Comparison of ENCODE assay signal across 1 cellular context in genomic region chr16:67185003-67185865, GRCh38.
TF ChIP-seq lines count a peak whose summit lies in the region.

No MANE protein-coding gene starts in this region.

TF ChIP-seq in K562, 482 proteins besides CTCF, POLR2A, EP300 and RAD21 (continued from another document and continues in another):
- TF ChIP-seq, protein P1, sequence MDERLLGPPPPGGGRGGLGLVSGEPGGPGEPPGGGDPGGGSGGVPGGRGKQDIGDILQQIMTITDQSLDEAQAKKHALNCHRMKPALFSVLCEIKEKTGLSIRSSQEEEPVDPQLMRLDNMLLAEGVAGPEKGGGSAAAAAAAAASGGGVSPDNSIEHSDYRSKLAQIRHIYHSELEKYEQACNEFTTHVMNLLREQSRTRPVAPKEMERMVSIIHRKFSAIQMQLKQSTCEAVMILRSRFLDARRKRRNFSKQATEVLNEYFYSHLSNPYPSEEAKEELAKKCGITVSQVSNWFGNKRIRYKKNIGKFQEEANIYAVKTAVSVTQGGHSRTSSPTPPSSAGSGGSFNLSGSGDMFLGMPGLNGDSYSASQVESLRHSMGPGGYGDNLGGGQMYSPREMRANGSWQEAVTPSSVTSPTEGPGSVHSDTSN (CRISPR knock-in tag; IDR thresholded peaks at IDR 0.05; ENCODE audit: low read depth) = no peak
- TF ChIP-seq, protein P1 (tag; conservative IDR thresholded peaks at IDR 0.05; ENCODE audit: low read depth) = no peak
- TF ChIP-seq NFIX (CRISPR knock-in tag; IDR thresholded peaks at IDR 0.05; ENCODE audit: low read depth) (no peak), KLF16 (IDR thresholded peaks at IDR 0.05) (no peak), ZNF384 (IDR thresholded peaks at IDR 0.05; ENCODE audit: low read depth, low read length) (peak; percentile 39; the same call in 1 of the 2 replicates), RBM17 (IDR thresholded peaks at IDR 0.05; ENCODE audit: borderline replicate concordance, low read depth, low read length) (no peak), ZNF277 (CRISPR knock-in tag; IDR thresholded peaks at IDR 0.05; ENCODE audit: borderline replicate concordance) (no peak), SRSF9 (IDR thresholded peaks at IDR 0.05; ENCODE audit: borderline replicate concordance, low read depth, low read length) (no peak), HIVEP1 (CRISPR knock-in tag; IDR thresholded peaks at IDR 0.05) (no peak), ZNF551 (CRISPR knock-in tag; IDR thresholded peaks at IDR 0.05) (no peak), ZNF830 (CRISPR knock-in tag; IDR thresholded peaks at IDR 0.05) (no peak), THAP7 (CRISPR knock-in tag; IDR thresholded peaks at IDR 0.05) (no peak), TCF7 (IDR thresholded peaks at IDR 0.05; ENCODE audit: borderline replicate concordance) (0 out of 2 replicates have a peak, but pooled peaks have one; percentile 26), ZNF561 (CRISPR knock-in tag; conservative IDR thresholded peaks at IDR 0.05) (no peak), NFIC (IDR thresholded peaks at IDR 0.05) (peak; percentile 30; the same call in 1 of the 2 replicates), SMARCA4 (IDR thresholded peaks at IDR 0.05) (peak; percentile 94), ZHX1 (conservative IDR thresholded peaks at IDR 0.05; ENCODE audit: low read length) (0 out of 2 replicates have a peak, but pooled peaks have one; percentile 38), ZNF134 (CRISPR knock-in tag; conservative IDR thresholded peaks at IDR 0.05) (no peak), ZNF184 (CRISPR knock-in tag; IDR thresholded peaks at IDR 0.05) (no peak), IFI16 (CRISPR knock-in tag; IDR thresholded peaks at IDR 0.05) (no peak), MNT (conservative IDR thresholded peaks at IDR 0.05) (peak; percentile 82 to 94), KLF1 (tag; IDR thresholded peaks at IDR 0.05) (no peak), ATF7 (IDR thresholded peaks at IDR 0.05) (peak; percentile 40; the same call in 1 of the 2 replicates), NR1H2 (CRISPR knock-in tag; IDR thresholded peaks at IDR 0.05) (no peak), TRIM28 (IDR thresholded peaks at IDR 0.05) (no peak), E2F6 (IDR thresholded peaks at IDR 0.05; ENCODE audit: borderline replicate concordance in 1 of 2, extremely low read depth in 1 of 2, insufficient read depth in 1 of 2, insufficient read length in 1 of 2, low read depth in 1 of 2, low read length in 1 of 2, poor library complexity in 1 of 2, severe bottlenecking in 1 of 2) (peak; percentile 16 to 18), ZNF282 (CRISPR knock-in tag; IDR thresholded peaks at IDR 0.05) (peak; percentile 74)
- TF ChIP-seq, protein P2, sequence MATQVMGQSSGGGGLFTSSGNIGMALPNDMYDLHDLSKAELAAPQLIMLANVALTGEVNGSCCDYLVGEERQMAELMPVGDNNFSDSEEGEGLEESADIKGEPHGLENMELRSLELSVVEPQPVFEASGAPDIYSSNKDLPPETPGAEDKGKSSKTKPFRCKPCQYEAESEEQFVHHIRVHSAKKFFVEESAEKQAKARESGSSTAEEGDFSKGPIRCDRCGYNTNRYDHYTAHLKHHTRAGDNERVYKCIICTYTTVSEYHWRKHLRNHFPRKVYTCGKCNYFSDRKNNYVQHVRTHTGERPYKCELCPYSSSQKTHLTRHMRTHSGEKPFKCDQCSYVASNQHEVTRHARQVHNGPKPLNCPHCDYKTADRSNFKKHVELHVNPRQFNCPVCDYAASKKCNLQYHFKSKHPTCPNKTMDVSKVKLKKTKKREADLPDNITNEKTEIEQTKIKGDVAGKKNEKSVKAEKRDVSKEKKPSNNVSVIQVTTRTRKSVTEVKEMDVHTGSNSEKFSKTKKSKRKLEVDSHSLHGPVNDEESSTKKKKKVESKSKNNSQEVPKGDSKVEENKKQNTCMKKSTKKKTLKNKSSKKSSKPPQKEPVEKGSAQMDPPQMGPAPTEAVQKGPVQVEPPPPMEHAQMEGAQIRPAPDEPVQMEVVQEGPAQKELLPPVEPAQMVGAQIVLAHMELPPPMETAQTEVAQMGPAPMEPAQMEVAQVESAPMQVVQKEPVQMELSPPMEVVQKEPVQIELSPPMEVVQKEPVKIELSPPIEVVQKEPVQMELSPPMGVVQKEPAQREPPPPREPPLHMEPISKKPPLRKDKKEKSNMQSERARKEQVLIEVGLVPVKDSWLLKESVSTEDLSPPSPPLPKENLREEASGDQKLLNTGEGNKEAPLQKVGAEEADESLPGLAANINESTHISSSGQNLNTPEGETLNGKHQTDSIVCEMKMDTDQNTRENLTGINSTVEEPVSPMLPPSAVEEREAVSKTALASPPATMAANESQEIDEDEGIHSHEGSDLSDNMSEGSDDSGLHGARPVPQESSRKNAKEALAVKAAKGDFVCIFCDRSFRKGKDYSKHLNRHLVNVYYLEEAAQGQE (CRISPR knock-in tag; IDR thresholded peaks at IDR 0.05; ENCODE audit: low read depth) = peak; percentile 99
- TF ChIP-seq, protein P3, sequence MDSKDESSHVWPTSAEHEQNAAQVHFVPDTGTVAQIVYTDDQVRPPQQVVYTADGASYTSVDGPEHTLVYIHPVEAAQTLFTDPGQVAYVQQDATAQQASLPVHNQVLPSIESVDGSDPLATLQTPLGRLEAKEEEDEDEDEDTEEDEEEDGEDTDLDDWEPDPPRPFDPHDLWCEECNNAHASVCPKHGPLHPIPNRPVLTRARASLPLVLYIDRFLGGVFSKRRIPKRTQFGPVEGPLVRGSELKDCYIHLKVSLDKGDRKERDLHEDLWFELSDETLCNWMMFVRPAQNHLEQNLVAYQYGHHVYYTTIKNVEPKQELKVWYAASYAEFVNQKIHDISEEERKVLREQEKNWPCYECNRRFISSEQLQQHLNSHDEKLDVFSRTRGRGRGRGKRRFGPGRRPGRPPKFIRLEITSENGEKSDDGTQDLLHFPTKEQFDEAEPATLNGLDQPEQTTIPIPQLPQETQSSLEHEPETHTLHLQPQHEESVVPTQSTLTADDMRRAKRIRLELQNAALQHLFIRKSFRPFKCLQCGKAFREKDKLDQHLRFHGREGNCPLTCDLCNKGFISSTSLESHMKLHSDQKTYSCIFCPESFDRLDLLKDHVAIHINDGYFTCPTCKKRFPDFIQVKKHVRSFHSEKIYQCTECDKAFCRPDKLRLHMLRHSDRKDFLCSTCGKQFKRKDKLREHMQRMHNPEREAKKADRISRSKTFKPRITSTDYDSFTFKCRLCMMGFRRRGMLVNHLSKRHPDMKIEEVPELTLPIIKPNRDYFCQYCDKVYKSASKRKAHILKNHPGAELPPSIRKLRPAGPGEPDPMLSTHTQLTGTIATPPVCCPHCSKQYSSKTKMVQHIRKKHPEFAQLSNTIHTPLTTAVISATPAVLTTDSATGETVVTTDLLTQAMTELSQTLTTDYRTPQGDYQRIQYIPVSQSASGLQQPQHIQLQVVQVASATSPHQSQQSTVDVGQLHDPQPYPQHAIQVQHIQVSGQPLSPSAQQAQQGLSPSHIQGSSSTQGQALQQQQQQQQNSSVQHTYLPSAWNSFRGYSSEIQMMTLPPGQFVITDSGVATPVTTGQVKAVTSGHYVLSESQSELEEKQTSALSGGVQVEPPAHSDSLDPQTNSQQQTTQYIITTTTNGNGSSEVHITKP (IDR thresholded peaks at IDR 0.05; ENCODE audit: partially characterized antibody) = no peak
- TF ChIP-seq, protein P4, sequence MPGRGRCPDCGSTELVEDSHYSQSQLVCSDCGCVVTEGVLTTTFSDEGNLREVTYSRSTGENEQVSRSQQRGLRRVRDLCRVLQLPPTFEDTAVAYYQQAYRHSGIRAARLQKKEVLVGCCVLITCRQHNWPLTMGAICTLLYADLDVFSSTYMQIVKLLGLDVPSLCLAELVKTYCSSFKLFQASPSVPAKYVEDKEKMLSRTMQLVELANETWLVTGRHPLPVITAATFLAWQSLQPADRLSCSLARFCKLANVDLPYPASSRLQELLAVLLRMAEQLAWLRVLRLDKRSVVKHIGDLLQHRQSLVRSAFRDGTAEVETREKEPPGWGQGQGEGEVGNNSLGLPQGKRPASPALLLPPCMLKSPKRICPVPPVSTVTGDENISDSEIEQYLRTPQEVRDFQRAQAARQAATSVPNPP (IDR thresholded peaks at IDR 0.05; ENCODE audit: borderline replicate concordance, insufficient read depth, insufficient read length) = no peak
- TF ChIP-seq, protein P5, sequence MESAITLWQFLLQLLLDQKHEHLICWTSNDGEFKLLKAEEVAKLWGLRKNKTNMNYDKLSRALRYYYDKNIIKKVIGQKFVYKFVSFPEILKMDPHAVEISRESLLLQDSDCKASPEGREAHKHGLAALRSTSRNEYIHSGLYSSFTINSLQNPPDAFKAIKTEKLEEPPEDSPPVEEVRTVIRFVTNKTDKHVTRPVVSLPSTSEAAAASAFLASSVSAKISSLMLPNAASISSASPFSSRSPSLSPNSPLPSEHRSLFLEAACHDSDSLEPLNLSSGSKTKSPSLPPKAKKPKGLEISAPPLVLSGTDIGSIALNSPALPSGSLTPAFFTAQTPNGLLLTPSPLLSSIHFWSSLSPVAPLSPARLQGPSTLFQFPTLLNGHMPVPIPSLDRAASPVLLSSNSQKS (CRISPR knock-in tag; IDR thresholded peaks at IDR 0.05) = no peak
- TF ChIP-seq, protein P6, sequence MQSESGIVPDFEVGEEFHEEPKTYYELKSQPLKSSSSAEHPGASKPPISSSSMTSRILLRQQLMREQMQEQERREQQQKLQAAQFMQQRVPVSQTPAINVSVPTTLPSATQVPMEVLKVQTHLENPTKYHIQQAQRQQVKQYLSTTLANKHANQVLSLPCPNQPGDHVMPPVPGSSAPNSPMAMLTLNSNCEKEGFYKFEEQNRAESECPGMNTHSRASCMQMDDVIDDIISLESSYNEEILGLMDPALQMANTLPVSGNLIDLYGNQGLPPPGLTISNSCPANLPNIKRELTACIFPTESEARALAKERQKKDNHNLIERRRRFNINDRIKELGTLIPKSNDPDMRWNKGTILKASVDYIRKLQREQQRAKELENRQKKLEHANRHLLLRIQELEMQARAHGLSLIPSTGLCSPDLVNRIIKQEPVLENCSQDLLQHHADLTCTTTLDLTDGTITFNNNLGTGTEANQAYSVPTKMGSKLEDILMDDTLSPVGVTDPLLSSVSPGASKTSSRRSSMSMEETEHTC (IDR thresholded peaks at IDR 0.05) = no peak
- TF ChIP-seq, protein P7, sequence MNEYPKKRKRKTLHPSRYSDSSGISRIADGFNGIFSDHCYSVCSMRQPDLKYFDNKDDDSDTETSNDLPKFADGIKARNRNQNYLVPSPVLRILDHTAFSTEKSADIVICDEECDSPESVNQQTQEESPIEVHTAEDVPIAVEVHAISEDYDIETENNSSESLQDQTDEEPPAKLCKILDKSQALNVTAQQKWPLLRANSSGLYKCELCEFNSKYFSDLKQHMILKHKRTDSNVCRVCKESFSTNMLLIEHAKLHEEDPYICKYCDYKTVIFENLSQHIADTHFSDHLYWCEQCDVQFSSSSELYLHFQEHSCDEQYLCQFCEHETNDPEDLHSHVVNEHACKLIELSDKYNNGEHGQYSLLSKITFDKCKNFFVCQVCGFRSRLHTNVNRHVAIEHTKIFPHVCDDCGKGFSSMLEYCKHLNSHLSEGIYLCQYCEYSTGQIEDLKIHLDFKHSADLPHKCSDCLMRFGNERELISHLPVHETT (CRISPR knock-in tag; conservative IDR thresholded peaks at IDR 0.05 in 1 of 2, IDR thresholded peaks at IDR 0.05 in 1 of 2) = no peak
